ENCODE assay signal across 10 cellular contexts in the genomic region with DNA sequence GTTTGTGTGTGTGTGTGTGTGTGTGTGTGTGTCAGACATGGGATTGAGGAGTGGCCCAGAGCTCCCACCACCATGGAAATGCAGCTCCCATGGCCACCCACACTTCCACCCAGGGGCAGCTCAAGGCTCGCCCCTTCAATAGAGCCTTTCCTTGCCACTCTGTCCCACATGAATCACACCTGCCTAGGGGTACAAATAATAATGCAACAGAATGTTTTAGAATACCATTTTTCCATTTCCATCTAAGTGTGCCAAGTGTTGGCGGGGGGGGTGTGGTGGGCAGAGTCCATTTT. TPM values are rescaled to one million over a fixed set of nuclear protein-coding genes. Genes with fewer than 3 reads are reported as not detected.
"Had no signal": no experiment of that assay in that cellular context is flagged by ENCODE, and none has a peak within 500 bp of the region (broad histone marks: within the 10 kb centered on the region; RNA-seq: fewer than 3 reads in every experiment).

No MANE protein-coding gene starts in this region.

RNA-seq across cellular contexts. Expression of gene OR2A1, which starts 19.7 kb away (rescaled TPM):
- total RNA-seq: activated B cell treated with CpG ODN at 0.5 μM for 24 hours; activated CD8-positive, alpha-beta memory T cell treated with anti-CD3 and anti-CD28 coated beads, Interleukin-2, amount 10 ng/mL, durations not matched to agents 7 days and 5 days; activated naive CD8-positive, alpha-beta T cell treated with anti-CD3 and anti-CD28 coated beads for 36 hours; ascending aorta; cardiac muscle cell; LHCN-M2; NCI-H460; SJSA1; T-cell; T-helper 17 cell had no signal
